10 cellular contexts compared by ENCODE assay signal in genomic region chr18:109130-109921, GRCh38. TPM values are rescaled to one million over a fixed set of nuclear protein-coding genes. Genes with fewer than 3 reads are reported as not detected.
DNase-seq lines count a peak whose midpoint lies in the region; ATAC-seq and TF ChIP-seq lines count a peak whose summit lies in the region.
"Not testable (repeated sequence)": the region's sequence is repeated elsewhere in the genome, so short reads cannot be mapped to it uniquely, and the experiment has no call there.
"Had no signal": no experiment of that assay in that cellular context is flagged by ENCODE, and none has a peak within 500 bp of the region (broad histone marks: within the 10 kb centered on the region; RNA-seq: fewer than 3 reads in every experiment).

No MANE protein-coding gene starts in this region.

- H3K36me3 ChIP-seq in DND-41 (ENCODE audit: insufficient read depth, low read length); GM23338 (ENCODE audit: insufficient read depth); adrenal gland (replicated peaks in 1 of 2); mucosa of descending colon (ENCODE audit: low read depth); suprapubic skin: not testable (repeated sequence)

- H4K20me1 ChIP-seq in DND-41 (ENCODE audit: insufficient read depth, low read length); GM23338 (replicated peaks; ENCODE audit: insufficient read depth): not testable (repeated sequence)

- H3K4me1 Mint-ChIP-seq in GM23338: not testable (repeated sequence)

- H3K4me3 ChIP-seq in DND-41 (ENCODE audit: low read depth in 1 of 2, low read length in 2 of 2); GM23338; LNCaP clone FGC (ENCODE audit: low read depth, low read length); adrenal gland; mucosa of descending colon; suprapubic skin: not testable (repeated sequence)

- H3K4me3 Mint-ChIP-seq in GM23338: not testable (repeated sequence)

- TF ChIP-seq CTCF in DND-41 (IDR thresholded peaks at IDR 0.05; ENCODE audit: borderline replicate concordance, extremely low read depth, low read length, poor library complexity, severe bottlenecking) (peak; percentile 12), GM23338 (conservative IDR thresholded peaks at IDR 0.05; ENCODE audit: low read depth in 2 of 2) (peak; percentile 20 to 57; a peak in 3 of 4 replicates), LNCaP clone FGC (IDR thresholded peaks at IDR 0.05; ENCODE audit: control insufficient read depth, extremely low read depth, insufficient read depth) (peak; percentile 61), mucosa of descending colon (IDR thresholded peaks at IDR 0.05) (peak; percentile 12)
- TF ChIP-seq CTCF in adrenal gland (IDR thresholded peaks at IDR 0.05); suprapubic skin (IDR thresholded peaks at IDR 0.05): not testable (repeated sequence)

- not testable (repeated sequence) for H3K9me2 ChIP-seq in GM23338 (ENCODE audit: insufficient read depth)

- not testable (repeated sequence) for H3K27me3 ChIP-seq in DND-41 (ENCODE audit: insufficient read depth, low read length, poor library complexity); GM23338 (ENCODE audit: insufficient read depth); adrenal gland; suprapubic skin

- H3K4me1 ChIP-seq in DND-41 (ENCODE audit: insufficient read depth, low read length); GM23338 (ENCODE audit: insufficient read depth); adrenal gland (replicated peaks in 1 of 2); mucosa of descending colon (ENCODE audit: low read depth); suprapubic skin: not testable (repeated sequence)

- H3K27me3 Mint-ChIP-seq in GM23338 (ENCODE audit: insufficient read depth, low read depth, poor library complexity): peaks cover 38% of the 10 kb centered on the region

- peaks cover 39% of the 10 kb centered on the region for H3K36me3 Mint-ChIP-seq in GM23338 (ENCODE audit: low read depth)

- TF ChIP-seq EP300 in suprapubic skin (IDR thresholded peaks at IDR 0.05): not testable (repeated sequence)

- H3F3A ChIP-seq in GM23338 (replicated peaks; ENCODE audit: low read depth): not testable (repeated sequence)

- H3K9ac ChIP-seq in DND-41 (ENCODE audit: low read depth, low read length): not testable (repeated sequence)

- intact Hi-C loops in adrenal gland (cut with DNase I); mucosa of descending colon (cut with DNase I, micrococcal nuclease): not testable (repeated sequence)

- WGBS in adrenal gland, 4 donors: 27 to 36% (median 29%) methylated on average over 7 of the region's 7 CpGs
- WGBS in suprapubic skin: 32% methylated on average over 7 of the region's 7 CpGs

- ATAC-seq in DND-41 (ENCODE audit: insufficient read depth, low read depth) (peak; percentile 23; the same call in 2 of the 3 replicates), mucosa of descending colon (peak; percentile 28)
- not testable (repeated sequence) for ATAC-seq in GM23338

- TF ChIP-seq POLR2A in adrenal gland (IDR thresholded peaks at IDR 0.05); suprapubic skin (IDR thresholded peaks at IDR 0.05): not testable (repeated sequence)

- not testable (repeated sequence) for H3K4me2 ChIP-seq in DND-41 (ENCODE audit: insufficient read depth, low read length); GM23338

- DNase-seq in DND-41 (peak; percentile 57), GM23338 (ENCODE audit: low spot score) (peak; percentile 15), LNCaP clone FGC (ENCODE audit: low read depth) (peak; percentile 68), T-helper 9 cell (peak; percentile 8), adrenal gland (peak in 6 of 7 donors; percentile 16 to 67 (median 38)), fibroblast of peridontal ligament (ENCODE audit: extremely low read depth) (peak; percentile 3), mucosa of descending colon (peak; percentile 40 to 53 (median 46)), suprapubic skin (ENCODE audit: low spot score in 2 of 2) (peak; percentile 78 to 89)

- not testable (repeated sequence) for H3K27ac ChIP-seq in DND-41 (ENCODE audit: low read length); GM23338 (ENCODE audit: low read depth); adrenal gland; suprapubic skin

- peaks cover 65% of the 10 kb centered on the region for H3K9me3 Mint-ChIP-seq in GM23338

- H3K27ac Mint-ChIP-seq in GM23338: not testable (repeated sequence)

- not testable (repeated sequence) for H3K9me3 ChIP-seq in DND-41 (ENCODE audit: insufficient read depth, low read length, severe bottlenecking); adrenal gland (replicated peaks in 1 of 3); mucosa of descending colon; suprapubic skin

- not testable (repeated sequence) for H3K79me2 ChIP-seq in DND-41 (ENCODE audit: insufficient read depth, low read length); GM23338 (replicated peaks; ENCODE audit: insufficient read depth)

- H2AFZ ChIP-seq in DND-41 (ENCODE audit: low read depth, low read length); GM23338: not testable (repeated sequence)

TF ChIP-seq in GM23338, 12 proteins besides CTCF, POLR2A, EP300 and RAD21:
- peak; percentile 72 for TF ChIP-seq CREB1 (CRISPR knock-in tag; IDR thresholded peaks at IDR 0.05; ENCODE audit: low read depth)

RNA-seq across cellular contexts. Expression of gene USP14, which starts 49.0 kb away (rescaled TPM):
- 82.4 and 83.6 TPM in 2 replicates for total RNA-seq in GM23338 (2014; rRNA removed; shearing (Covaris generic))
- polyA plus RNA-seq in GM23338 (2016; fragmentation: Nextera tagmentation; extraction: Ambion mirVana) (70.3 and 83.5 TPM in 2 replicates), adrenal gland (100 to 1,000 TPM in 1 of 3 donors, 10 to 100 TPM in 2; 12.0 to 105 (median 17.6) TPM)
- total RNA-seq in adrenal gland (10 to 100 TPM; 15.6 to 69.6 (median 37.9) TPM), mucosa of descending colon (10 to 100 TPM; 25.5 to 47.6 (median 38.2) TPM), suprapubic skin (10 to 100 TPM; 19.7 to 31.4 (median 27.9) TPM)

RNA-seq across cellular contexts. Expression of gene TUBB8B, which starts 59.9 kb away (rescaled TPM):
- 1.0 and 3.6 TPM in 2 replicates for total RNA-seq in GM23338 (2014; rRNA removed; shearing (Covaris generic))
- polyA plus RNA-seq in GM23338 (2016; fragmentation: Nextera tagmentation; extraction: Ambion mirVana) (0.74 and 1.2 TPM in 2 replicates), adrenal gland (under 1 TPM in 1 of 3 donors, not detected in 2; 0.88 TPM)
- total RNA-seq in adrenal gland (1 to 10 TPM in 2 of 8 donors, not detected in 6; 1.1 to 1.3 TPM), mucosa of descending colon (1 to 10 TPM in 1 of 3 donors, under 1 TPM in 1, not detected in 1; 0.55 to 1.2 TPM), suprapubic skin (not detected)
- total RNA-seq: ascending aorta, HT1080 had no signal

Comparison
In these comparisons a context has a peak if more than half of its experiments do, and no peak if none do; other contexts are left out.
1. DNase-seq: peak in every context shown above with its lines; median percentile 84 in suprapubic skin; 68 in LNCaP clone FGC; 57 in DND-41; 46 in mucosa of descending colon; 38 in adrenal gland; 15 in GM23338; 8 in T-helper 9 cell; 3 in fibroblast of peridontal ligament.